ENCODE assay signal across 1 cellular context in the genomic region with DNA sequence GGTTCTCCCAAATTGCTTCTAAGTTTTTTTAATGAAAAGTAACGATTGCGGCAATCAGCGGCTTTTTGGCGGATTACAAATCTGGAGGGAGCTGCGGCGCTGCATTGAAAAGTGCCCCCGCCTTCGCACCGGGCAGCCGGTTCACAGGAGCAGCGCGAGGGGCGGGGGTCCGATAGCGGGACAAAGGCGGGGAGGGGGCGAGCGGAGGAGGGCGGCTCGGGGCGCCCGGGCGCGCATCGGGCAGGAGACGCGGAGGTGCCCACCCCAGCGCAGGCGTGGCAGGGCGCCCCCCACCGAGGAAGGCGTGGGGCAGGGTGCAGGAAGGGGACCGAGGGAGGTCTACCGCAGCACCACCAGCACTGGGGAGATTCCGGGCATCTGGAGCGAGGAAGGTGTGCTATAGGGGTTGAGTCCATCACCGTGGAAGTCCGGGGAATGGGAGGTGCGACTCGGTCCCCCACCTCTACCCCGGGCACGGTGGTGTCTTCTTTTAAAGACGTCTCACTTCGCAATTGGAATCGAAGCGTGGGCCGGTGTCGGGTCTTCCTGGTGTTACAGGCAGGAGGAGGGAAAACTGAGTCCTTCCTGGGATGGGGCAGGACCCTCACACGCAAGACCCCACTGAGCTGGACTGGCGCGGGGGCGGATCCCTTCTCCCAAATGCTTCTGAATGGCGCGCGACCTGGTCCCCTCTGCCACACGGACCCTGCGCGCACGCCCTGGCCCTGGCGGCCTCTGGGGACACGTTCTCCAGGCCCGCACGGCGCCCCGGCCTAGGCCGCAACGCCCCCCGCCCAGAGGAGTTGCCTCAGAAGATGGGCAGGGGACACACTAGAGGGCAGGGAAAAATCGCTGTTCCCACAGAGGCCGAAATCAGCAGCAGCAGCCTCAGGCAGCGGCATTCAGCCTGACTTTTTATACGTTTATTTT.
TF ChIP-seq lines count a peak whose summit lies in the region.

No MANE protein-coding gene starts in this region.

TF ChIP-seq in endothelial cell of umbilical vein, 7 proteins besides CTCF, POLR2A, EP300 and RAD21:
- no peak for TF ChIP-seq JUN (IDR thresholded peaks at IDR 0.05; ENCODE audit: borderline replicate concordance, insufficient read depth, insufficient read length, low read depth)
- TF ChIP-seq EZH2 (IDR thresholded peaks at IDR 0.05; ENCODE audit: borderline replicate concordance, low read depth, low read length, severe bottlenecking), result peak; percentile 82
